In genomic region chr1:210257698-210258395, GRCh38 we compare ENCODE assay signal across 1 cellular context.
TF ChIP-seq lines count a peak whose summit lies in the region.

No MANE protein-coding gene starts in this region.

TF ChIP-seq in HEK293, 187 proteins besides CTCF, POLR2A, EP300 and RAD21 (continued from another document):
- TF ChIP-seq, protein P1, sequence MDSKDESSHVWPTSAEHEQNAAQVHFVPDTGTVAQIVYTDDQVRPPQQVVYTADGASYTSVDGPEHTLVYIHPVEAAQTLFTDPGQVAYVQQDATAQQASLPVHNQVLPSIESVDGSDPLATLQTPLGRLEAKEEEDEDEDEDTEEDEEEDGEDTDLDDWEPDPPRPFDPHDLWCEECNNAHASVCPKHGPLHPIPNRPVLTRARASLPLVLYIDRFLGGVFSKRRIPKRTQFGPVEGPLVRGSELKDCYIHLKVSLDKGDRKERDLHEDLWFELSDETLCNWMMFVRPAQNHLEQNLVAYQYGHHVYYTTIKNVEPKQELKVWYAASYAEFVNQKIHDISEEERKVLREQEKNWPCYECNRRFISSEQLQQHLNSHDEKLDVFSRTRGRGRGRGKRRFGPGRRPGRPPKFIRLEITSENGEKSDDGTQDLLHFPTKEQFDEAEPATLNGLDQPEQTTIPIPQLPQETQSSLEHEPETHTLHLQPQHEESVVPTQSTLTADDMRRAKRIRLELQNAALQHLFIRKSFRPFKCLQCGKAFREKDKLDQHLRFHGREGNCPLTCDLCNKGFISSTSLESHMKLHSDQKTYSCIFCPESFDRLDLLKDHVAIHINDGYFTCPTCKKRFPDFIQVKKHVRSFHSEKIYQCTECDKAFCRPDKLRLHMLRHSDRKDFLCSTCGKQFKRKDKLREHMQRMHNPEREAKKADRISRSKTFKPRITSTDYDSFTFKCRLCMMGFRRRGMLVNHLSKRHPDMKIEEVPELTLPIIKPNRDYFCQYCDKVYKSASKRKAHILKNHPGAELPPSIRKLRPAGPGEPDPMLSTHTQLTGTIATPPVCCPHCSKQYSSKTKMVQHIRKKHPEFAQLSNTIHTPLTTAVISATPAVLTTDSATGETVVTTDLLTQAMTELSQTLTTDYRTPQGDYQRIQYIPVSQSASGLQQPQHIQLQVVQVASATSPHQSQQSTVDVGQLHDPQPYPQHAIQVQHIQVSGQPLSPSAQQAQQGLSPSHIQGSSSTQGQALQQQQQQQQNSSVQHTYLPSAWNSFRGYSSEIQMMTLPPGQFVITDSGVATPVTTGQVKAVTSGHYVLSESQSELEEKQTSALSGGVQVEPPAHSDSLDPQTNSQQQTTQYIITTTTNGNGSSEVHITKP (tag by site-specific recombination; IDR thresholded peaks at IDR 0.05): no peak
- TF ChIP-seq ZNF747 (tag by site-specific recombination; IDR thresholded peaks at IDR 0.05) (no peak), ZNF600 (tag by site-specific recombination; IDR thresholded peaks at IDR 0.05) (no peak), ZBTB17 (tag by site-specific recombination; IDR thresholded peaks at IDR 0.05) (no peak), ZNF785 (tag by site-specific recombination; IDR thresholded peaks at IDR 0.05) (no peak), SCRT2 (tag by site-specific recombination; IDR thresholded peaks at IDR 0.05) (no peak)
- TF ChIP-seq, protein P2, sequence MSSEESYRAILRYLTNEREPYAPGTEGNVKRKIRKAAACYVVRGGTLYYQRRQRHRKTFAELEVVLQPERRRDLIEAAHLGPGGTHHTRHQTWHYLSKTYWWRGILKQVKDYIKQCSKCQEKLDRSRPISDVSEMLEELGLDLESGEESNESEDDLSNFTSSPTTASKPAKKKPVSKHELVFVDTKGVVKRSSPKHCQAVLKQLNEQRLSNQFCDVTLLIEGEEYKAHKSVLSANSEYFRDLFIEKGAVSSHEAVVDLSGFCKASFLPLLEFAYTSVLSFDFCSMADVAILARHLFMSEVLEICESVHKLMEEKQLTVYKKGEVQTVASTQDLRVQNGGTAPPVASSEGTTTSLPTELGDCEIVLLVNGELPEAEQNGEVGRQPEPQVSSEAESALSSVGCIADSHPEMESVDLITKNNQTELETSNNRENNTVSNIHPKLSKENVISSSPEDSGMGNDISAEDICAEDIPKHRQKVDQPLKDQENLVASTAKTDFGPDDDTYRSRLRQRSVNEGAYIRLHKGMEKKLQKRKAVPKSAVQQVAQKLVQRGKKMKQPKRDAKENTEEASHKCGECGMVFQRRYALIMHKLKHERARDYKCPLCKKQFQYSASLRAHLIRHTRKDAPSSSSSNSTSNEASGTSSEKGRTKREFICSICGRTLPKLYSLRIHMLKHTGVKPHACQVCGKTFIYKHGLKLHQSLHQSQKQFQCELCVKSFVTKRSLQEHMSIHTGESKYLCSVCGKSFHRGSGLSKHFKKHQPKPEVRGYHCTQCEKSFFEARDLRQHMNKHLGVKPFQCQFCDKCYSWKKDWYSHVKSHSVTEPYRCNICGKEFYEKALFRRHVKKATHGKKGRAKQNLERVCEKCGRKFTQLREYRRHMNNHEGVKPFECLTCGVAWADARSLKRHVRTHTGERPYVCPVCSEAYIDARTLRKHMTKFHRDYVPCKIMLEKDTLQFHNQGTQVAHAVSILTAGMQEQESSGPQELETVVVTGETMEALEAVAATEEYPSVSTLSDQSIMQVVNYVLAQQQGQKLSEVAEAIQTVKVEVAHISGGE (tag by site-specific recombination; conservative IDR thresholded peaks at IDR 0.05; ENCODE audit: low read depth): no peak
- TF ChIP-seq, protein P3, sequence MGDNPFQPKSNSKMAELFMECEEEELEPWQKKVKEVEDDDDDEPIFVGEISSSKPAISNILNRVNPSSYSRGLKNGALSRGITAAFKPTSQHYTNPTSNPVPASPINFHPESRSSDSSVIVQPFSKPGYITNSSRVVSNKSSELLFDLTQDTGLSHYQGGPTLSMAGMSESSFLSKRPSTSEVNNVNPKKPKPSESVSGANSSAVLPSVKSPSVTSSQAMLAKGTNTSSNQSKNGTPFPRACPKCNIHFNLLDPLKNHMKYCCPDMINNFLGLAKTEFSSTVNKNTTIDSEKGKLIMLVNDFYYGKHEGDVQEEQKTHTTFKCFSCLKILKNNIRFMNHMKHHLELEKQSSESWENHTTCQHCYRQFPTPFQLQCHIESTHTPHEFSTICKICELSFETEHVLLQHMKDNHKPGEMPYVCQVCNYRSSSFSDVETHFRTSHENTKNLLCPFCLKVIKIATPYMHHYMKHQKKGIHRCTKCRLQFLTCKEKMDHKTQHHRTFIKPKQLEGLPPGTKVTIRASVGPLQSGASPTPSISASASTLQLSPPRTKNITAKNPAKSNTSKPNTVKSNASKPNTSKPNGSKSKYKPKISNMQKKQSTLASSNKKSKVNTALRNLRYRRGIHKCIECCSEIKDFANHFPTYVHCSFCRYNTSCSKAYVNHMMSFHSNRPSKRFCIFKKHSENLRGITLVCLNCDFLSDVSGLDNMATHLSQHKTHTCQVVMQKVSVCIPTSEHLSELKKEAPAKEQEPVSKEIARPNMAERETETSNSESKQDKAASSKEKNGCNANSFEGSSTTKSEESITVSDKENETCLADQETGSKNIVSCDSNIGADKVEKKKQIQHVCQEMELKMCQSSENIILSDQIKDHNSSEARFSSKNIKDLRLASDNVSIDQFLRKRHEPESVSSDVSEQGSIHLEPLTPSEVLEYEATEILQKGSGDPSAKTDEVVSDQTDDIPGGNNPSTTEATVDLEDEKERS (tag by site-specific recombination; IDR thresholded peaks at IDR 0.05): no peak
